In genomic region chr7:1569833-1570632, GRCh38 we compare ENCODE assay signal across 8 cellular contexts. TPM values are rescaled to one million over a fixed set of nuclear protein-coding genes. Genes with fewer than 3 reads are reported as not detected.
A peak's percentile ranks its signal among the peaks of the same experiment; 100 is the strongest.
DNase-seq lines count a peak whose midpoint lies in the region; ATAC-seq and TF ChIP-seq lines count a peak whose summit lies in the region.

Gene PSMG3 (minus strand): TSS chr7:1570032. CDS start chr7:1569339, 693 bp downstream.

- H3K4me1 Mint-ChIP-seq in activated CD4-positive, alpha-beta T cell treated with anti-CD3 and anti-CD28 coated beads for 36 hours = peaks cover 37% of the 10 kb centered on the region

- H3K4me3 Mint-ChIP-seq in activated CD4-positive, alpha-beta T cell treated with anti-CD3 and anti-CD28 coated beads for 36 hours = peak within 1 kb of the TSS; percentile 86

- H3K36me3 Mint-ChIP-seq in activated CD4-positive, alpha-beta T cell treated with anti-CD3 and anti-CD28 coated beads for 36 hours (ENCODE audit: low read depth) = peaks cover 20% of the 10 kb centered on the region

- intact Hi-C loops in activated CD4-positive, alpha-beta T cell treated with anti-CD3 and anti-CD28 coated beads for 36 hours (cut with DNase I, micrococcal nuclease) = loop anchor here (1.0 to 10.0 kb wide), 10 partner anchors 38 to 785 kb away; partner anchors contain the start of genes EIF3B (in 1 of the 2), INTS1 (in 1 of the 2), MAD1L1 (in 1 of the 2) and MAFK (in 1 of the 2)
- intact Hi-C loops in left colon (cut with DNase I, micrococcal nuclease) = no loop called here

- TF ChIP-seq CTCF in choroid plexus epithelial cell (conservative IDR thresholded peaks at IDR 0.05; ENCODE audit: low read depth, low read length) = peak; percentile 44

- H3K27ac Mint-ChIP-seq in activated CD4-positive, alpha-beta T cell treated with anti-CD3 and anti-CD28 coated beads for 36 hours = peak within 1 kb of the TSS; percentile 92

- H3K9me3 Mint-ChIP-seq in activated CD4-positive, alpha-beta T cell treated with anti-CD3 and anti-CD28 coated beads for 36 hours (ENCODE audit: low read depth) = no peaks in the 10 kb centered on the region

- ATAC-seq in GM19035 (IDR thresholded peaks at IDR 0.05; ENCODE audit: unreplicated experiment) (peak; percentile 83), HG03342 (IDR thresholded peaks at IDR 0.05; ENCODE audit: unreplicated experiment) (peak; percentile 95), left colon (peak; percentile 68)
- peak; percentile 95 for ATAC-seq in activated CD4-positive, alpha-beta T cell treated with anti-CD3 and anti-CD28 coated beads for 36 hours

- no peaks in the 10 kb centered on the region for H3K27me3 Mint-ChIP-seq in activated CD4-positive, alpha-beta T cell treated with anti-CD3 and anti-CD28 coated beads for 36 hours

- POLR2A ChIA-PET in activated CD4-positive, alpha-beta T cell treated with anti-CD3 and anti-CD28 coated beads for 36 hours (lab: Charles Lee) = no interaction called here

- peak within 1 kb of the TSS; percentile 93 for H3K4me3 ChIP-seq in choroid plexus epithelial cell (ENCODE audit: low read depth, low read length)

- DNase-seq in Ammon's horn (ENCODE audit: low spot score) (peak; percentile 87), NCI-H510A (lab: John Stamatoyannopoulos, UW) (peak; percentile 97), choroid plexus epithelial cell (ENCODE audit: low read depth) (peak; percentile 93), left colon (peak; percentile 90 to 96)
- peak; percentile 94 for DNase-seq in activated CD4-positive, alpha-beta T cell treated with anti-CD3 and anti-CD28 coated beads for 36 hours
- peak; percentile 73 to 86 for DNase-seq in stimulated activated CD4-positive, alpha-beta T cell treated with anti-CD3 and anti-CD28 coated beads, Interleukin-1b, Interleukin-23, amount 100 ng/mL, for 4 hours (ENCODE audit: low read depth in 2 of 2)

- CTCF ChIA-PET in activated CD4-positive, alpha-beta T cell treated with anti-CD3 and anti-CD28 coated beads for 36 hours (lab: Charles Lee) = interaction anchor here (0.6 to 1.3 kb wide), 2 partner anchors 9 to 295 kb away, joined by 5 to 6 read pairs; no protein-coding TSS in a partner anchor

RNA-seq across cellular contexts. Expression of gene PSMG3, which starts in this region (rescaled TPM):
- total RNA-seq in activated CD4-positive, alpha-beta T cell treated with anti-CD3 and anti-CD28 coated beads for 36 hours = 10 to 100 TPM; 21.4 to 33.0 TPM
- total RNA-seq in left colon = 10 to 100 TPM; 29.3 to 35.0 TPM

Comparison
In these comparisons a context has a peak if more than half of its experiments do, and no peak if none do; other contexts are left out.
1. Peak in every context shown above with its lines: DNase-seq, ATAC-seq and H3K4me3 ChIP-seq.
2. intact Hi-C loops: an anchor here in activated CD4-positive, alpha-beta T cell treated with anti-CD3 and anti-CD28 coated beads for 36 hours (1.0 to 10.0 kb wide); none called in left colon.